ENCODE assay signal across 12 cellular contexts in genomic region chr4:124061413-124061812, GRCh38.
A peak's percentile ranks its signal among the peaks of the same experiment; 100 is the strongest.
DNase-seq lines count a peak whose midpoint lies in the region.
"Had no signal": no experiment of that assay in that cellular context is flagged by ENCODE, and none has a peak within 500 bp of the region (broad histone marks: within the 10 kb centered on the region; RNA-seq: fewer than 3 reads in every experiment).

No MANE protein-coding gene starts in this region.

- H3K4me1 Mint-ChIP-seq in activated naive CD4-positive, alpha-beta T cell treated with anti-CD3 and anti-CD28 coated beads, Interleukin-2, amount 10 ng/mL, durations not matched to agents 7 days and 5 days: no peaks in the 10 kb centered on the region
- H3K4me1 Mint-ChIP-seq in activated CD4-positive, alpha-beta memory T cell treated with anti-CD3 and anti-CD28 coated beads for 36 hours (ENCODE audit: low read depth): no peaks in the 10 kb centered on the region

- H2AK5ac ChIP-seq in mesenchymal stem cell (ENCODE audit: low read length, severe bottlenecking): no peak overlapping the region

- no peak overlapping the region for H3K27ac ChIP-seq in mesenchymal stem cell (ENCODE audit: low read length, poor library complexity, severe bottlenecking)
- H3K27ac ChIP-seq in urinary bladder (ENCODE audit: low read depth): peak overlapping the region; percentile 10

- no peak overlapping the region for H3K23ac ChIP-seq in mesenchymal stem cell (ENCODE audit: low read length in 2 of 2)

- peak overlapping the region; percentile 58 for H3K9ac ChIP-seq in mesenchymal stem cell (ENCODE audit: low read length)

- no peak overlapping the region for H3K27ac Mint-ChIP-seq in activated naive CD4-positive, alpha-beta T cell treated with anti-CD3 and anti-CD28 coated beads, Interleukin-2, amount 10 ng/mL, durations not matched to agents 7 days and 5 days
- no peak overlapping the region for H3K27ac Mint-ChIP-seq in activated CD4-positive, alpha-beta memory T cell treated with anti-CD3 and anti-CD28 coated beads for 36 hours
- H3K27ac Mint-ChIP-seq: naive thymus-derived CD8-positive, alpha-beta T cell had no signal

- H3K9me3 ChIP-seq in mesenchymal stem cell (ENCODE audit: control insufficient read depth, low read length): no peaks in the 10 kb centered on the region

- no peak overlapping the region for H4K8ac ChIP-seq in mesenchymal stem cell (ENCODE audit: low read length)

- H2AFZ ChIP-seq in mesenchymal stem cell (ENCODE audit: low read depth, low read length): no peak overlapping the region

- H2BK15ac ChIP-seq in mesenchymal stem cell (ENCODE audit: low read depth, poor library complexity, severe bottlenecking): no peak overlapping the region

- no peak overlapping the region for H3K4ac ChIP-seq in mesenchymal stem cell (ENCODE audit: low read depth in 1 of 2, low read length in 2 of 2)

- DNase-seq in M059J (ENCODE audit: low read depth) (peak; percentile 69), dermis blood vessel endothelial cell (peak; percentile 22), mesenchymal stem cell (peak; percentile 51), NCI-H2227 treated with DMSO at 0.1 percent for 48 hours (lab: John Stamatoyannopoulos, UW) (no peak)
- no peak for DNase-seq in activated naive CD4-positive, alpha-beta T cell treated with anti-CD3 and anti-CD28 coated beads, Interleukin-2, amount 10 ng/mL, durations not matched to agents 7 days and 5 days
- DNase-seq in activated CD4-positive, alpha-beta memory T cell treated with anti-CD3 and anti-CD28 coated beads for 36 hours: no peak
- DNase-seq: activated T-cell treated with anti-CD3 and anti-CD28 coated beads, Interleukin-2, amount 50 U/mL, for 1 hour; DMS 273 treated with DMSO at 0.1 percent for 48 hours; naive thymus-derived CD8-positive, alpha-beta T cell; NCI-H146; stimulated activated naive CD4-positive, alpha-beta T cell treated with Interleukin-2 at 50 U/mL for 16 hours had no signal

- H3K79me1 ChIP-seq in mesenchymal stem cell (replicated peaks; ENCODE audit: low read length, poor library complexity, severe bottlenecking): no peaks in the 10 kb centered on the region

- H3K9me3 Mint-ChIP-seq in activated naive CD4-positive, alpha-beta T cell treated with anti-CD3 and anti-CD28 coated beads, Interleukin-2, amount 10 ng/mL, durations not matched to agents 7 days and 5 days: no peaks in the 10 kb centered on the region
- H3K9me3 Mint-ChIP-seq in activated CD4-positive, alpha-beta memory T cell treated with anti-CD3 and anti-CD28 coated beads for 36 hours: peaks cover 2% of the 10 kb centered on the region

- H3K4me3 ChIP-seq in mesenchymal stem cell (ENCODE audit: insufficient read depth in 1 of 2, low read depth in 1 of 2, low read length in 2 of 2) (no peak overlapping the region), urinary bladder (ENCODE audit: low read depth, low read length) (no peak overlapping the region)

- H3K27me3 ChIP-seq in mesenchymal stem cell (ENCODE audit: control insufficient read depth in 1 of 2, insufficient read depth in 1 of 2, low read length in 2 of 2): no peaks in the 10 kb centered on the region

- H3K4me1 ChIP-seq in mesenchymal stem cell (ENCODE audit: control insufficient read depth, insufficient read depth, low read depth, low read length): no peaks in the 10 kb centered on the region
- H3K4me1 ChIP-seq in urinary bladder (ENCODE audit: insufficient read depth): no peaks in the 10 kb centered on the region

- no peak overlapping the region for H3K4me3 Mint-ChIP-seq in activated naive CD4-positive, alpha-beta T cell treated with anti-CD3 and anti-CD28 coated beads, Interleukin-2, amount 10 ng/mL, durations not matched to agents 7 days and 5 days
- H3K4me3 Mint-ChIP-seq in activated CD4-positive, alpha-beta memory T cell treated with anti-CD3 and anti-CD28 coated beads for 36 hours: no peak overlapping the region
- H3K4me3 Mint-ChIP-seq: naive thymus-derived CD8-positive, alpha-beta T cell had no signal

- intact Hi-C loops in activated CD4-positive, alpha-beta memory T cell treated with anti-CD3 and anti-CD28 coated beads for 36 hours (cut with micrococcal nuclease): no loop called here

- H3K36me3 ChIP-seq in mesenchymal stem cell (ENCODE audit: control insufficient read depth in 1 of 2, insufficient read depth in 2 of 2, low read depth in 1 of 2, low read length in 2 of 2) (no peaks in the 10 kb centered on the region), urinary bladder (ENCODE audit: insufficient read depth) (no peaks in the 10 kb centered on the region)

- no peak overlapping the region for H3K18ac ChIP-seq in mesenchymal stem cell (ENCODE audit: low read depth in 1 of 2, low read length in 2 of 2)

- no peak overlapping the region for H3K4me2 ChIP-seq in mesenchymal stem cell (ENCODE audit: low read length, poor library complexity, severe bottlenecking)

- H3K27me3 Mint-ChIP-seq in activated naive CD4-positive, alpha-beta T cell treated with anti-CD3 and anti-CD28 coated beads, Interleukin-2, amount 10 ng/mL, durations not matched to agents 7 days and 5 days: no peaks in the 10 kb centered on the region
- H3K27me3 Mint-ChIP-seq in activated CD4-positive, alpha-beta memory T cell treated with anti-CD3 and anti-CD28 coated beads for 36 hours: no peaks in the 10 kb centered on the region

- H3K14ac ChIP-seq in mesenchymal stem cell (ENCODE audit: low read length in 2 of 2): no peak overlapping the region

- H2BK5ac ChIP-seq in mesenchymal stem cell (ENCODE audit: low read depth, low read length, poor library complexity, severe bottlenecking): no peak overlapping the region

- H4K91ac ChIP-seq in mesenchymal stem cell (ENCODE audit: low read length): no peak overlapping the region

- no peaks in the 10 kb centered on the region for H3K36me3 Mint-ChIP-seq in activated naive CD4-positive, alpha-beta T cell treated with anti-CD3 and anti-CD28 coated beads, Interleukin-2, amount 10 ng/mL, durations not matched to agents 7 days and 5 days
- H3K36me3 Mint-ChIP-seq in activated CD4-positive, alpha-beta memory T cell treated with anti-CD3 and anti-CD28 coated beads for 36 hours: no peaks in the 10 kb centered on the region
- H3K36me3 Mint-ChIP-seq: naive thymus-derived CD8-positive, alpha-beta T cell had no signal

- no peak overlapping the region for H2BK12ac ChIP-seq in mesenchymal stem cell (ENCODE audit: low read length in 2 of 2)

- no peak overlapping the region for H2BK120ac ChIP-seq in mesenchymal stem cell (ENCODE audit: low read depth, low read length)

- POLR2A ChIA-PET in activated CD4-positive, alpha-beta memory T cell treated with anti-CD3 and anti-CD28 coated beads for 36 hours (lab: Charles Lee): no interaction called here

- CTCF ChIA-PET in activated naive CD4-positive, alpha-beta T cell treated with anti-CD3 and anti-CD28 coated beads, Interleukin-2, amount 10 ng/mL, durations not matched to agents 7 days and 5 days (lab: Charles Lee): no interaction called here
- CTCF ChIA-PET in activated CD4-positive, alpha-beta memory T cell treated with anti-CD3 and anti-CD28 coated beads for 36 hours (lab: Charles Lee): no interaction called here

Comparison
In these comparisons a context has a peak if more than half of its experiments do, and no peak if none do; other contexts are left out.
1. DNase-seq: peak in M059J (single experiment), dermis blood vessel endothelial cell (single experiment) and mesenchymal stem cell (single experiment); none in NCI-H2227 treated with DMSO at 0.1 percent for 48 hours (single experiment), activated naive CD4-positive, alpha-beta T cell treated with anti-CD3 and anti-CD28 coated beads, Interleukin-2, amount 10 ng/mL, durations not matched to agents 7 days and 5 days (single experiment) and activated CD4-positive, alpha-beta memory T cell treated with anti-CD3 and anti-CD28 coated beads for 36 hours (single experiment).